ENCODE assay signal across 32 cellular contexts in genomic region chr4:13703096-13703495, GRCh38.
"Had no signal": no experiment of that assay in that cellular context is flagged by ENCODE, and none has a peak within 500 bp of the region (broad histone marks: within the 10 kb centered on the region; RNA-seq: fewer than 3 reads in every experiment).

No MANE protein-coding gene starts in this region.

- H3K4me3 Mint-ChIP-seq: activated B cell treated with CpG ODN at 0.5 μM for 24 hours; activated CD8-positive, alpha-beta memory T cell treated with anti-CD3 and anti-CD28 coated beads, Interleukin-2, amount 10 ng/mL, durations not matched to agents 7 days and 5 days; activated CD8-positive, alpha-beta T cell treated with anti-CD3 and anti-CD28 coated beads, Interleukin-2, amount 10 ng/mL, durations not matched to agents 7 days and 5 days; central memory CD8-positive, alpha-beta T cell; dendritic cell treated with granulocyte-macrophage colony-stimulating factor and Interleukin-4, amounts not matched to agents 40 ng/mL and 50 ng/mL, for 4 days; endodermal cell; natural killer cell treated with Interleukin-12 subunit alpha and Interleukin-12 subunit beta and Interleukin-15 and Interleukin-18, amount 100 ng/mL, for 72 hours; stimulated activated naive B cell treated with anti-CD40 and anti-IgM and Interleukin-4, amounts not matched to agents 10 μg/mL and 1 μg/mL and 100 μg/mL, for 72 hours; T-helper 1 cell treated with Interleukin-12 subunit alpha and Interleukin-12 subunit beta and Interleukin-4 antibody, amounts not matched to agents 30 μg/mL and 1 μg/mL, for 36 hours had no signal

- H3K4me3 ChIP-seq: esophagus muscularis mucosa, left lung, lung, mucosa of descending colon, ovary, prostate gland, sigmoid colon, smooth muscle cell, stomach, thyroid gland, upper lobe of left lung, vagina had no signal

- H3K9me3 ChIP-seq: esophagus muscularis mucosa, left lung, mucosa of descending colon, ovary, prostate gland, sigmoid colon, stomach, thyroid gland, upper lobe of left lung, vagina had no signal

- FAIRE-seq: bronchial epithelial cell had no signal

- H3K27me3 ChIP-seq: esophagus muscularis mucosa, left lung, ovary, sigmoid colon, stomach, thyroid gland, upper lobe of left lung, vagina had no signal

- H3K36me3 ChIP-seq: esophagus muscularis mucosa, left lung, ovary, prostate gland, sigmoid colon, stomach, thyroid gland, upper lobe of left lung, vagina had no signal

- H3K27ac ChIP-seq: esophagus muscularis mucosa, left lung, ovary, prostate gland, sigmoid colon, stomach, thyroid gland, upper lobe of left lung, vagina had no signal

- ATAC-seq: activated CD8-positive, alpha-beta memory T cell treated with anti-CD3 and anti-CD28 coated beads, Interleukin-2, amount 10 ng/mL, durations not matched to agents 7 days and 5 days; activated CD8-positive, alpha-beta T cell treated with anti-CD3 and anti-CD28 coated beads, Interleukin-2, amount 10 ng/mL, durations not matched to agents 7 days and 5 days; activated naive CD4-positive, alpha-beta T cell treated with anti-CD3 and anti-CD28 coated beads, Interleukin-2, amount 50 U/mL, for 72 hours; left lung; mucosa of descending colon; natural killer cell treated with Interleukin-12 subunit alpha and Interleukin-12 subunit beta and Interleukin-15 and Interleukin-18, amount 100 ng/mL, for 72 hours; stimulated activated naive B cell treated with anti-CD40 and anti-IgM and Interleukin-4, amounts not matched to agents 10 μg/mL and 1 μg/mL and 100 μg/mL, for 72 hours had no signal

- H3K27ac Mint-ChIP-seq: activated B cell treated with CpG ODN at 0.5 μM for 24 hours; activated CD8-positive, alpha-beta memory T cell treated with anti-CD3 and anti-CD28 coated beads, Interleukin-2, amount 10 ng/mL, durations not matched to agents 7 days and 5 days; activated CD8-positive, alpha-beta T cell treated with anti-CD3 and anti-CD28 coated beads, Interleukin-2, amount 10 ng/mL, durations not matched to agents 7 days and 5 days; activated naive CD4-positive, alpha-beta T cell treated with anti-CD3 and anti-CD28 coated beads, Interleukin-2, amount 50 U/mL, for 72 hours; activated T-helper 2 cell treated with anti-CD3 and anti-CD28 coated beads, Interferon-gamma antibody, Interleukin-2, Interleukin-4, amounts not matched to agents 10 μg/mL and 5 μg/mL and 100 μg/mL, durations not matched to agents 14 hours and 24 hours and 36 hours; dendritic cell treated with granulocyte-macrophage colony-stimulating factor and Interleukin-4, amounts not matched to agents 40 ng/mL and 50 ng/mL, for 4 days; endodermal cell; natural killer cell treated with Interleukin-12 subunit alpha and Interleukin-12 subunit beta and Interleukin-15 and Interleukin-18, amount 100 ng/mL, for 72 hours; stimulated activated naive B cell treated with anti-CD40 and anti-IgM and Interleukin-4, amounts not matched to agents 10 μg/mL and 1 μg/mL and 100 μg/mL, for 72 hours; T-helper 1 cell treated with Interleukin-12 subunit alpha and Interleukin-12 subunit beta and Interleukin-4 antibody, amounts not matched to agents 30 μg/mL and 1 μg/mL, for 36 hours had no signal

- H3K4me1 ChIP-seq: left lung, prostate gland, stomach, thyroid gland, vagina had no signal

- DNase-seq: activated B cell treated with CpG ODN at 0.5 μM for 24 hours; activated CD8-positive, alpha-beta memory T cell treated with anti-CD3 and anti-CD28 coated beads, Interleukin-2, amount 10 ng/mL, durations not matched to agents 7 days and 5 days; activated CD8-positive, alpha-beta T cell treated with anti-CD3 and anti-CD28 coated beads, Interleukin-2, amount 10 ng/mL, durations not matched to agents 7 days and 5 days; activated T-cell treated with anti-CD3 and anti-CD28 coated beads, Interleukin-2, amount 50 U/mL, for 48 hours; endodermal cell; foreskin melanocyte; kidney glomerular epithelial cell; left lung; mucosa of descending colon; ovary; retina; sigmoid colon; stimulated activated CD4-positive, alpha-beta T cell treated with anti-CD3 and anti-CD28 coated beads, Interleukin-1b, Interleukin-23, amount 100 ng/mL, for 48 hours; stimulated activated CD4-positive, alpha-beta T cell treated with anti-CD3 and anti-CD28 coated beads, Interleukin-4, amount 100 ng/mL, for 4 hours; stimulated activated CD8-positive, alpha-beta memory T cell treated with anti-CD3 and anti-CD28 coated beads, Interleukin-4, amount 100 ng/mL, for 48 hours; stimulated activated naive B cell treated with anti-CD40 and anti-IgM and Interleukin-4, amounts not matched to agents 10 μg/mL and 1 μg/mL and 100 μg/mL, for 72 hours; stomach; T-helper 9 cell; thyroid gland; upper lobe of left lung had no signal

- H3K9me3 Mint-ChIP-seq: activated B cell treated with CpG ODN at 0.5 μM for 24 hours; activated naive CD4-positive, alpha-beta T cell treated with anti-CD3 and anti-CD28 coated beads, Interleukin-2, amount 50 U/mL, for 72 hours; activated T-helper 2 cell treated with anti-CD3 and anti-CD28 coated beads, Interferon-gamma antibody, Interleukin-2, Interleukin-4, amounts not matched to agents 10 μg/mL and 5 μg/mL and 100 μg/mL, durations not matched to agents 14 hours and 24 hours and 36 hours; central memory CD8-positive, alpha-beta T cell; dendritic cell treated with granulocyte-macrophage colony-stimulating factor and Interleukin-4, amounts not matched to agents 40 ng/mL and 50 ng/mL, for 4 days; endodermal cell; natural killer cell treated with Interleukin-12 subunit alpha and Interleukin-12 subunit beta and Interleukin-15 and Interleukin-18, amount 100 ng/mL, for 72 hours; T-helper 1 cell treated with Interleukin-12 subunit alpha and Interleukin-12 subunit beta and Interleukin-4 antibody, amounts not matched to agents 30 μg/mL and 1 μg/mL, for 36 hours had no signal

- H3K4me1 Mint-ChIP-seq: activated B cell treated with CpG ODN at 0.5 μM for 24 hours; activated CD8-positive, alpha-beta memory T cell treated with anti-CD3 and anti-CD28 coated beads, Interleukin-2, amount 10 ng/mL, durations not matched to agents 7 days and 5 days; central memory CD8-positive, alpha-beta T cell had no signal

- H3K36me3 Mint-ChIP-seq: activated CD8-positive, alpha-beta memory T cell treated with anti-CD3 and anti-CD28 coated beads, Interleukin-2, amount 10 ng/mL, durations not matched to agents 7 days and 5 days; activated naive CD4-positive, alpha-beta T cell treated with anti-CD3 and anti-CD28 coated beads, Interleukin-2, amount 50 U/mL, for 72 hours; natural killer cell treated with Interleukin-12 subunit alpha and Interleukin-12 subunit beta and Interleukin-15 and Interleukin-18, amount 100 ng/mL, for 72 hours; stimulated activated naive B cell treated with anti-CD40 and anti-IgM and Interleukin-4, amounts not matched to agents 10 μg/mL and 1 μg/mL and 100 μg/mL, for 72 hours had no signal

- H3K27me3 Mint-ChIP-seq: activated B cell treated with CpG ODN at 0.5 μM for 24 hours; dendritic cell treated with granulocyte-macrophage colony-stimulating factor and Interleukin-4, amounts not matched to agents 40 ng/mL and 50 ng/mL, for 4 days had no signal
